In genomic region chr6:134020543-134020942, GRCh38 we compare ENCODE assay signal across 23 cellular contexts. TPM values are rescaled to one million over a fixed set of nuclear protein-coding genes. Genes with fewer than 3 reads are reported as not detected.
DNase-seq lines count a peak whose midpoint lies in the region; ATAC-seq, FAIRE-seq and TF ChIP-seq lines count a peak whose summit lies in the region.
"Had no signal": no experiment of that assay in that cellular context is flagged by ENCODE, and none has a peak within 500 bp of the region (broad histone marks: within the 10 kb centered on the region; RNA-seq: fewer than 3 reads in every experiment).

No MANE protein-coding gene starts in this region.

- in situ Hi-C loops in K562 (cut with MboI): no loop called here

- H4K20me1 ChIP-seq in K562 (replicated peaks; ENCODE audit: control insufficient read depth, insufficient read depth, low read length): no peaks in the 10 kb centered on the region

- H3K27ac ChIP-seq in left ventricle myocardium inferior (replicated peaks): peak overlapping the region; percentile 35
- H3K27ac ChIP-seq in right cardiac atrium (ENCODE audit: low read length): no peak overlapping the region
- H3K27ac ChIP-seq in K562 (ENCODE audit: extremely low read depth, low read depth, low read length): no peak overlapping the region
- peak overlapping the region; percentile 28 to 67 for H3K27ac ChIP-seq in aorta (ENCODE audit: low read depth in 1 of 2, low read length in 2 of 2)
- no peak overlapping the region for H3K27ac ChIP-seq in body of pancreas
- H3K27ac ChIP-seq: A549, GM23248, KMS-11, SK-N-MC had no signal

- peak; percentile 51 for FAIRE-seq in K562 (lab: Jason Lieb, UNC)
- FAIRE-seq: A549, G401.6, GM12891, GM19239 had no signal

- H3K9me3 ChIP-seq in left ventricle myocardium inferior (replicated peaks) (no peaks in the 10 kb centered on the region), right cardiac atrium (ENCODE audit: control insufficient read depth, low read length) (no peaks in the 10 kb centered on the region), K562 (replicated peaks; ENCODE audit: control insufficient read depth, insufficient read depth, low read depth, low read length) (no peaks in the 10 kb centered on the region), aorta (ENCODE audit: control insufficient read depth, low read length) (no peaks in the 10 kb centered on the region), body of pancreas (no peaks in the 10 kb centered on the region)
- H3K9me3 ChIP-seq: A549 had no signal

- no peak overlapping the region for H3K9ac ChIP-seq in K562 (ENCODE audit: insufficient read depth in 1 of 2, low read depth in 2 of 2, low read length in 2 of 2)
- H3K9ac ChIP-seq: GM23248, KMS-11 had no signal

- no peak for ATAC-seq in right cardiac atrium
- ATAC-seq in K562: no peak
- ATAC-seq in omental fat pad (ENCODE audit: low FRiP score): peak; percentile 68
- ATAC-seq in aorta (ENCODE audit: low FRiP score): no peak
- no peak for ATAC-seq in body of pancreas
- ATAC-seq in HG03139 (IDR thresholded peaks at IDR 0.05; ENCODE audit: unreplicated experiment): no peak
- no peak for ATAC-seq in HG03135 (IDR thresholded peaks at IDR 0.05; ENCODE audit: unreplicated experiment)
- ATAC-seq: A549, PC-3 had no signal

- POLR2A ChIA-PET in K562 (lab: Yijun Ruan, JAX): no interaction called here

- H3K79me2 ChIP-seq in K562 (ENCODE audit: control insufficient read depth, insufficient read depth, low read length): no peaks in the 10 kb centered on the region

- no peak for TF ChIP-seq RAD21 in K562 (CRISPR knock-in tag; conservative IDR thresholded peaks at IDR 0.05 in 1 of 2, IDR thresholded peaks at IDR 0.05 in 1 of 2)

- BruUV-seq in K562 (replicated peaks; lab: Mats Ljungman, UMichigan): no TSS peak

- intact Hi-C loops in left ventricle myocardium inferior (cut with micrococcal nuclease): no loop called here
- intact Hi-C loops in right cardiac atrium (cut with DNase I): no loop called here
- intact Hi-C loops in K562 (cut with micrococcal nuclease): no loop called here
- intact Hi-C loops in aorta (cut with DNase I): no loop called here
- intact Hi-C loops in body of pancreas (cut with DNase I): no loop called here

- H2AFZ ChIP-seq in K562 (ENCODE audit: low read depth, low read length): no peak overlapping the region
- H2AFZ ChIP-seq: GM23248 had no signal

- no peaks in the 10 kb centered on the region for H3K27me3 ChIP-seq in left ventricle myocardium inferior (ENCODE audit: low read depth)
- H3K27me3 ChIP-seq in right cardiac atrium (ENCODE audit: control insufficient read depth, insufficient read depth): no peaks in the 10 kb centered on the region
- no peaks in the 10 kb centered on the region for H3K27me3 ChIP-seq in K562 (ENCODE audit: control insufficient read depth in 2 of 2, insufficient read depth in 2 of 2, low read length in 2 of 2)
- H3K27me3 ChIP-seq in aorta (ENCODE audit: control insufficient read depth in 1 of 2, insufficient read depth in 2 of 2, low read length in 1 of 2): no peaks in the 10 kb centered on the region
- H3K27me3 ChIP-seq in body of pancreas: no peaks in the 10 kb centered on the region

- H3K36me3 ChIP-seq in left ventricle myocardium inferior (no peaks in the 10 kb centered on the region), K562 (ENCODE audit: control insufficient read depth, insufficient read depth, low read length) (no peaks in the 10 kb centered on the region), aorta (ENCODE audit: control insufficient read depth in 1 of 2, insufficient read depth in 2 of 2, low read length in 1 of 2) (peaks cover 0 to 2% of the 10 kb centered on the region in 2 donors), body of pancreas (replicated peaks in 1 of 2; ENCODE audit: insufficient read depth in 1 of 2, low read depth in 2 of 2) (no peaks in the 10 kb centered on the region)

- no peak for TF ChIP-seq EP300 in K562 (IDR thresholded peaks at IDR 0.05; ENCODE audit: low read length)

- H3K4me1 ChIP-seq in left ventricle myocardium inferior: peaks cover 30% of the 10 kb centered on the region
- peaks cover 2% of the 10 kb centered on the region for H3K4me1 ChIP-seq in right cardiac atrium (ENCODE audit: control insufficient read depth, insufficient read depth, low read length)
- peaks cover 4 to 20% of the 10 kb centered on the region in 2 experiments for H3K4me1 ChIP-seq in K562 (replicated peaks in 1 of 2; ENCODE audit: control insufficient read depth in 2 of 2, insufficient read depth in 2 of 2, low read length in 2 of 2)
- peaks cover 0 to 4% of the 10 kb centered on the region in 2 donors for H3K4me1 ChIP-seq in aorta (ENCODE audit: control insufficient read depth in 1 of 2, insufficient read depth in 2 of 2, low read length in 2 of 2)
- H3K4me1 ChIP-seq in body of pancreas: no peaks in the 10 kb centered on the region

- TF ChIP-seq POLR2A in K562 (conservative IDR thresholded peaks at IDR 0.05) (no peak), body of pancreas (IDR thresholded peaks at IDR 0.05) (no peak)

- 40% methylated on average over 4 of the region's 4 CpGs for WGBS in right cardiac atrium
- WGBS in K562 (ENCODE audit: insufficient coverage, low coverage, missing lambda C conversion rate): 25% methylated on average over 4 of the region's 4 CpGs
- 8 to 9% methylated on average over 4 of the region's 4 CpGs for WGBS in aorta, 2 donors
- 36 to 44% methylated on average over 4 of the region's 4 CpGs for WGBS in body of pancreas, 2 donors

- H3K9me1 ChIP-seq in K562 (ENCODE audit: control insufficient read depth, insufficient read depth, low read length): no peaks in the 10 kb centered on the region

- CTCF ChIA-PET in K562 (lab: Yijun Ruan, JAX; ENCODE audit: low intra/inter-chr PET ratio): no interaction called here

- TF ChIP-seq CTCF in left ventricle myocardium inferior (IDR thresholded peaks at IDR 0.05; ENCODE audit: borderline replicate concordance) (no peak), K562 (IDR thresholded peaks at IDR 0.05 in 2 of 3, conservative IDR thresholded peaks at IDR 0.05 in 1 of 3; ENCODE audit: insufficient read depth in 2 of 3, low read depth in 1 of 3, low read length in 3 of 3) (no peak), omental fat pad (IDR thresholded peaks at IDR 0.05) (no peak), body of pancreas (IDR thresholded peaks at IDR 0.05) (no peak)

- DNase-seq in left ventricle myocardium inferior (no peak), right cardiac atrium (no peak), K562 (ENCODE audit: extremely low read depth in 1 of 4, low spot score in 3 of 4) (no peak), omental fat pad (ENCODE audit: low spot score) (no peak), aorta (no peak), body of pancreas (no peak)
- DNase-seq: CD4-positive, CD25-positive, alpha-beta regulatory T cell; DMS79; GM23248; MM.1S; NCI-H1105 treated with DMSO at 0.1 percent for 48 hours; NCI-H2029; NCI-H2171 treated with DMSO at 0.1 percent for 48 hours; NCI-H510A treated with DMSO at 0.1 percent for 48 hours; PC-3 had no signal

- no peak overlapping the region for H3K4me3 ChIP-seq in left ventricle myocardium inferior
- H3K4me3 ChIP-seq in right cardiac atrium (ENCODE audit: low read length): no peak overlapping the region
- no peak overlapping the region for H3K4me3 ChIP-seq in K562
- no peak overlapping the region for H3K4me3 ChIP-seq in aorta (ENCODE audit: low read length in 2 of 2)
- H3K4me3 ChIP-seq in body of pancreas: no peak overlapping the region
- H3K4me3 ChIP-seq: A549, GM23248, SK-N-MC had no signal

- H3K4me2 ChIP-seq in K562 (ENCODE audit: insufficient read depth, low read length): no peak overlapping the region
- H3K4me2 ChIP-seq: A549, KMS-11 had no signal

TF ChIP-seq in K562, 482 proteins besides CTCF, POLR2A, EP300 and RAD21 (continues in another document):
- TF ChIP-seq NBN (IDR thresholded peaks at IDR 0.05; ENCODE audit: low read depth): no peak
- no peak for TF ChIP-seq GABPA (tag; conservative IDR thresholded peaks at IDR 0.05; ENCODE audit: low read depth)
- TF ChIP-seq PHF8 (IDR thresholded peaks at IDR 0.05; ENCODE audit: borderline replicate concordance, low read length): no peak
- TF ChIP-seq THRB (CRISPR knock-in tag; conservative IDR thresholded peaks at IDR 0.05): no peak
- no peak for TF ChIP-seq ZNF174 (CRISPR knock-in tag; IDR thresholded peaks at IDR 0.05)

RNA-seq across cellular contexts. Expression of gene SLC2A12, which starts 31.9 kb away (rescaled TPM):
- total RNA-seq in left ventricle myocardium inferior (20.8 TPM), right cardiac atrium (10 to 100 TPM; 10.9 to 20.3 (median 17.7) TPM), K562 (2014; rRNA removed) (0.29 and 0.54 TPM in 2 replicates), K562 (2014; rRNA removed; fragmentation: Illumina TruSeq; extraction: Trizol) (0.65 and 1.1 TPM in 2 replicates), K562 (2015; rRNA removed; fragmentation: Illumina TruSeq; extraction: Trizol) (0.47 and 0.57 TPM in 2 replicates), K562 (2021) (0.44 and 0.56 TPM in 2 replicates), omental fat pad (1 to 10 TPM in 3 of 4 donors, under 1 TPM in 1; 0.60 to 4.0 (median 1.2) TPM), aorta (1 to 10 TPM; 3.0 to 5.0 TPM), body of pancreas (under 1 TPM; 0.33 to 0.78 TPM)
- polyA plus RNA-seq in right cardiac atrium (10.3 TPM), K562 (2011; rRNA removed) (0.35 and 2.7 TPM in 2 replicates), K562 (2014; fragmentation: Illumina TruSeq; extraction: Trizol) (0.54 and 0.97 TPM in 2 replicates), K562 (2014; fragmentation: Nextera tagmentation; extraction: Ambion mirVana) (under 1 TPM; 0.10 to 0.14 TPM), K562 (2014; rRNA removed) (0.42 and 0.58 TPM in 2 replicates), aorta (1 to 10 TPM; 1.8 to 3.2 TPM)
- total RNA-seq in K562 (2011; cell fraction: chromatin; rRNA removed; ENCODE audit: low replicate concordance): 3.6 TPM in 2 replicates
- total RNA-seq in K562 (2011; cell fraction: nucleolus; rRNA removed): 2.8 and 3.2 TPM in 2 replicates
- 3.3 and 4.0 TPM in 2 replicates for total RNA-seq in K562 (2011; cell fraction: nucleoplasm; rRNA removed)
- 0.16 and 0.81 TPM in 2 replicates for polyA plus RNA-seq in K562 (2011; cell fraction: cytosol; rRNA removed)
- 0.28 and 1.4 TPM in 2 replicates for polyA plus RNA-seq in K562 (2011; cell fraction: nucleus; rRNA removed)
- 0.59 and 0.66 TPM in 2 replicates for polyA plus RNA-seq in K562 (2012)
- 0.54 and 3.7 TPM in 2 replicates for polyA minus RNA-seq in K562 (2011; rRNA and poly(A)+ RNA removed)
- polyA minus RNA-seq in K562 (2011; cell fraction: cytosol; rRNA and poly(A)+ RNA removed): 0.36 and 0.95 TPM in 2 replicates
- 0.44 and 1.9 TPM in 2 replicates for polyA minus RNA-seq in K562 (2011; cell fraction: nucleus; rRNA and poly(A)+ RNA removed)
- total RNA-seq: CD4-positive, CD25-positive, alpha-beta regulatory T cell had no signal

Comparison
In these comparisons a context has a peak if more than half of its experiments do, and no peak if none do; other contexts are left out.
1. H3K27ac ChIP-seq: peak in left ventricle myocardium inferior (single experiment) and aorta (2 of 2); none in right cardiac atrium (single experiment), K562 (single experiment) and body of pancreas (0 of 4).